Comparison of ENCODE assay signal across 24 cellular contexts in the genomic region with DNA sequence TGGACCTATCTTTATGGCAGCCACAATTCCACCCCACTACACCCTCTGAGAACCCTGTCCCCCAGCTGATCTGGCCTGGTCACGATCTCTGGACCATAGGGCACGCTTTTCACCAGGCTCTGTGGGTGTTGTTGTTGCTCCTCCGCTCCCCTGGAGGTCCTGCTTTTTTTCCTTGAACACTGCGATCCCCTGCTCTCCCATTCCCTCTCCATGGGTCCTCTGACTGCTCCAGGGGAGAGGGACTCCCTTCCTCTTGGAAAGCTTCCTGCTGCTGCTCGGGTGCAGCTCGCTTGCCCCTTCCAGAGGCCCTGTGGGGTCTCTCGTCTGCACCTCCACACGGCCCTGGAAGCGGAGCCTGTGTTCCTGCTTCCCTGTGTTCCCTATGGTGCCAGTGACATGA. TPM values are rescaled to one million over a fixed set of nuclear protein-coding genes. Genes with fewer than 3 reads are reported as not detected.
"Had no signal": no experiment of that assay in that cellular context is flagged by ENCODE, and none has a peak within 500 bp of the region (broad histone marks: within the 10 kb centered on the region; RNA-seq: fewer than 3 reads in every experiment).

No MANE protein-coding gene starts in this region.

- H3K9me3 Mint-ChIP-seq: activated CD4-positive, alpha-beta T cell treated with anti-CD3 and anti-CD28 coated beads, Interleukin-2, amount 10 ng/mL, durations not matched to agents 7 days and 5 days; memory B cell; neural progenitor cell; T-cell had no signal

- H3K4me3 ChIP-seq: ascending aorta, gastrocnemius medialis, heart left ventricle, left lung, neural progenitor cell, psoas muscle, tibial artery had no signal

- H3K36me3 ChIP-seq: ascending aorta, gastrocnemius medialis, neural progenitor cell, tibial artery had no signal

- FAIRE-seq: bronchial epithelial cell had no signal

- ATAC-seq: activated CD4-positive, CD25-positive, alpha-beta regulatory T cell treated with anti-CD3 and anti-CD28 coated beads, Interleukin-2, amount 50 U/mL, for 24 hours; activated CD8-positive, alpha-beta T cell treated with anti-CD3 and anti-CD28 coated beads, Interleukin-2, amount 10 ng/mL, durations not matched to agents 7 days and 5 days; gastrocnemius medialis; heart left ventricle; left lung; psoas muscle; right cardiac atrium; SK-N-SH treated with all-trans-retinoic acid at 6 μM for 48 hours; stimulated activated naive CD8-positive, alpha-beta T cell treated with anti-CD3 and anti-CD28 coated beads, Interleukin-15, Interleukin-2, amounts not matched to agents 100 U/mL and 50 U/mL, for 24 hours; T-cell had no signal

- H3K4me2 ChIP-seq: neural progenitor cell had no signal

- H3K27me3 ChIP-seq: ascending aorta, gastrocnemius medialis, left lung, neural progenitor cell had no signal

- H3K27ac Mint-ChIP-seq: memory B cell, neural progenitor cell, T-cell had no signal

- H3K4me1 ChIP-seq: ascending aorta, gastrocnemius medialis, neural progenitor cell, psoas muscle, tibial artery had no signal

- H3K9ac ChIP-seq: neural progenitor cell had no signal

- H3K27me3 Mint-ChIP-seq: activated CD4-positive, alpha-beta T cell treated with anti-CD3 and anti-CD28 coated beads, Interleukin-2, amount 10 ng/mL, durations not matched to agents 7 days and 5 days; memory B cell; T-cell had no signal

- H2AFZ ChIP-seq: neural progenitor cell had no signal

- DNase-seq: activated CD4-positive, alpha-beta T cell treated with anti-CD3 and anti-CD28 coated beads, Interleukin-2, amount 10 ng/mL, durations not matched to agents 7 days and 5 days; activated CD8-positive, alpha-beta memory T cell treated with anti-CD3 and anti-CD28 coated beads, Interleukin-2, amount 50 U/mL, for 48 hours; activated CD8-positive, alpha-beta T cell treated with anti-CD3 and anti-CD28 coated beads, Interleukin-2, amount 10 ng/mL, durations not matched to agents 7 days and 5 days; activated effector memory CD4-positive, alpha-beta T cell treated with anti-CD3 and anti-CD28 coated beads, Interleukin-2, amount 50 U/mL, for 16 hours; activated naive CD4-positive, alpha-beta T cell treated with anti-CD3 and anti-CD28 coated beads, Interleukin-2, amount 50 U/mL, for 16 hours; activated T-cell treated with anti-CD3 and anti-CD28 coated beads, Interleukin-2, amount 50 U/mL, for 48 hours; gastrocnemius medialis; heart left ventricle; left lung; psoas muscle; right cardiac atrium; stimulated activated CD4-positive, alpha-beta T cell treated with anti-CD3 and anti-CD28 coated beads, Interleukin-4, amount 100 ng/mL, for 24 hours; stimulated activated naive CD8-positive, alpha-beta T cell treated with anti-CD3 and anti-CD28 coated beads, Interleukin-15, Interleukin-2, amounts not matched to agents 100 U/mL and 50 U/mL, for 24 hours; substantia nigra; T-cell; T1000; tibial artery had no signal

- H3K27ac ChIP-seq: ascending aorta, gastrocnemius medialis, heart left ventricle, left lung, neural progenitor cell, psoas muscle, tibial artery had no signal

- H3K9me3 ChIP-seq: ascending aorta, gastrocnemius medialis, heart left ventricle, left lung, psoas muscle, tibial artery had no signal

- H3K4me3 Mint-ChIP-seq: activated CD4-positive, alpha-beta T cell treated with anti-CD3 and anti-CD28 coated beads, Interleukin-2, amount 10 ng/mL, durations not matched to agents 7 days and 5 days; activated CD8-positive, alpha-beta T cell treated with anti-CD3 and anti-CD28 coated beads, Interleukin-2, amount 10 ng/mL, durations not matched to agents 7 days and 5 days; memory B cell; neural progenitor cell; T-cell had no signal

RNA-seq across cellular contexts. Expression of a gene that starts 53.5 kb away (rescaled TPM):
- total RNA-seq: osteocyte had no signal
